ENCODE assay signal across 16 cellular contexts in the genomic region with DNA sequence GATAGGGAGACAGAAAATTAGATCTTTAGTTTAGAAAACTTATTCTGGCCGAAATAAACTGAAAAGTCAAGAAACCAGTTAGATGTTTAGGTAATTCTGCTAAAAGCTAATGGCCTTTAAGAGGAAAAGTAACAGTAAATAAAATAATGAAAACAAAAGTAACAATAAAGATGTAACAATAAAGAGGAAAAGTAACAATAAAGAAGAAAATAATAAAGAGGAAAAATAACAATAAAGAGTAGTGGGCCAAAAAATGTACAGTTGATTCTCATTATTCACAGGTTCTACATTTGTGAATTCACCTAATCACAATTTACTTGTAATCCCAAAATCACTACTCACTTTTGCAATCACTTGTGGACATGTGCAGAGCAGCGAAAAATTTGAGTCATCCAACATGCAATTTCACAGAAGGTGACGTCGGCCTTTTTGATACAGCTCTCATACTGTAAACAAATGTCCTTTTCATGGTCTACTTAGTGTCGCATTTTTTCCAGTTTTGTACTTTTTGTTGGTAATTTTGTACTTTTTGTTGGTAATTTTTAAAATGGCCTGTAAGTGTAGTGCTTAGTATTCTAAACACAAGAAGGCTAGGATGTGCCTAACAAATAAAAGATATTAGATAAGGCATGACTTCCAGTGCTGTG. TPM values are rescaled to one million over a fixed set of nuclear protein-coding genes. Genes with fewer than 3 reads are reported as not detected.
DNase-seq lines count a peak whose midpoint lies in the region; ATAC-seq and TF ChIP-seq lines count a peak whose summit lies in the region.
"Had no signal": no experiment of that assay in that cellular context is flagged by ENCODE, and none has a peak within 500 bp of the region (broad histone marks: within the 10 kb centered on the region; RNA-seq: fewer than 3 reads in every experiment).

No MANE protein-coding gene starts in this region.

- ATAC-seq in GM18511 (IDR thresholded peaks at IDR 0.05; ENCODE audit: unreplicated experiment): no peak
- ATAC-seq: left colon had no signal

- peak overlapping the region; percentile 67 for H3K4me3 Mint-ChIP-seq in activated naive CD4-positive, alpha-beta T cell treated with anti-CD3 and anti-CD28 coated beads, Interleukin-2, amount 50 U/mL, for 24 hours
- H3K4me3 Mint-ChIP-seq: brain, naive B cell had no signal

- H3K27me3 Mint-ChIP-seq in activated naive CD4-positive, alpha-beta T cell treated with anti-CD3 and anti-CD28 coated beads, Interleukin-2, amount 50 U/mL, for 24 hours: no peaks in the 10 kb centered on the region
- H3K27me3 Mint-ChIP-seq: brain, naive B cell had no signal

- POLR2A ChIA-PET in OCI-LY7 (lab: Charles Lee): interaction anchor here (0.6 kb wide), 1 partner anchor 594 kb away, joined by 3 read pairs; no protein-coding TSS in a partner anchor

- no peaks in the 10 kb centered on the region for H3K27me3 ChIP-seq in KMS-11 (ENCODE audit: insufficient read depth, low read depth)
- H3K27me3 ChIP-seq: Peyer's patch, right atrium auricular region had no signal

- no TSS peak for BruUV-seq in OCI-LY7 (replicated peaks; lab: Mats Ljungman, UMichigan)

- peaks cover 26% of the 10 kb centered on the region; the same call in 1 of the 2 replicates for H3K79me2 ChIP-seq in KMS-11 (ENCODE audit: insufficient read depth, low read depth)
- peaks cover 27% of the 10 kb centered on the region for H3K79me2 ChIP-seq in OCI-LY7 (ENCODE audit: insufficient read depth, low read depth, low read length)

- intact Hi-C loops in OCI-LY7 (cut with micrococcal nuclease; ENCODE audit: unreplicated experiment): no loop called here

- H3K4me3 ChIP-seq in KMS-11 (IDR thresholded peaks at IDR 0.05; ENCODE audit: insufficient read depth, low read depth, low read length): no peak overlapping the region
- H3K4me3 ChIP-seq in fibroblast of villous mesenchyme (ENCODE audit: low read depth, low read length): no peak overlapping the region
- no peak overlapping the region for H3K4me3 ChIP-seq in OCI-LY7 (ENCODE audit: low read depth, low read length, poor library complexity, severe bottlenecking)
- H3K4me3 ChIP-seq: Peyer's patch, right atrium auricular region, thoracic aorta had no signal

- peaks cover 4% of the 10 kb centered on the region; the same call in 1 of the 2 replicates for H4K20me1 ChIP-seq in KMS-11 (ENCODE audit: insufficient read depth)
- H4K20me1 ChIP-seq in OCI-LY7 (ENCODE audit: insufficient read depth, low read length): 0 out of 2 replicates have a peak, but pooled peaks cover 1% of the 10 kb centered on the region

- no peak overlapping the region for H2AFZ ChIP-seq in KMS-11 (ENCODE audit: low read depth)
- H2AFZ ChIP-seq in OCI-LY7 (ENCODE audit: low read length): no peak overlapping the region

- H3K9me3 Mint-ChIP-seq in activated naive CD4-positive, alpha-beta T cell treated with anti-CD3 and anti-CD28 coated beads, Interleukin-2, amount 50 U/mL, for 24 hours: no peaks in the 10 kb centered on the region
- H3K9me3 Mint-ChIP-seq: brain, naive B cell had no signal

- H3K4me1 ChIP-seq in KMS-11 (ENCODE audit: low read depth, poor library complexity, severe bottlenecking): peaks cover 50% of the 10 kb centered on the region
- no peaks in the 10 kb centered on the region for H3K4me1 ChIP-seq in OCI-LY7 (ENCODE audit: insufficient read depth, low read length, poor library complexity, severe bottlenecking)
- H3K4me1 ChIP-seq: Peyer's patch, right atrium auricular region had no signal

- DNase-seq in EH (ENCODE audit: low read depth) (peak; percentile 11), fibroblast of villous mesenchyme (ENCODE audit: low read depth) (peak; percentile 30), OCI-LY7 (ENCODE audit: low spot score) (no peak), NCI-H1436 treated with DMSO at 0.1 percent for 48 hours (lab: John Stamatoyannopoulos, UW) (no peak)
- DNase-seq: COR-L47, head of caudate nucleus, left colon, naive B cell, NCI-H446 treated with DMSO at 0.1 percent for 48 hours, Peyer's patch had no signal

- H3K9ac ChIP-seq in KMS-11: no peak overlapping the region

- H3K4me2 ChIP-seq in KMS-11: peak overlapping the region; percentile 17
- no peak overlapping the region for H3K4me2 ChIP-seq in OCI-LY7 (ENCODE audit: low read length)

- TF ChIP-seq CTCF in KMS-11 (conservative IDR thresholded peaks at IDR 0.05; ENCODE audit: low read depth, low read length) (no peak), fibroblast of villous mesenchyme (IDR thresholded peaks at IDR 0.05; ENCODE audit: insufficient read depth, low read depth, low read length) (no peak), OCI-LY7 (conservative IDR thresholded peaks at IDR 0.05; ENCODE audit: low read length) (no peak)

- H3K36me3 ChIP-seq in KMS-11 (ENCODE audit: insufficient read depth): peaks cover 7% of the 10 kb centered on the region; the same call in 1 of the 2 replicates
- peaks cover 76% of the 10 kb centered on the region for H3K36me3 ChIP-seq in OCI-LY7 (ENCODE audit: insufficient read depth, low read length)
- H3K36me3 ChIP-seq: right atrium auricular region, thoracic aorta had no signal

- no peaks in the 10 kb centered on the region for H3K9me3 ChIP-seq in OCI-LY7 (ENCODE audit: low read length)
- H3K9me3 ChIP-seq: Peyer's patch, right atrium auricular region, thoracic aorta had no signal

- peak overlapping the region; percentile 76 for H3K27ac Mint-ChIP-seq in activated naive CD4-positive, alpha-beta T cell treated with anti-CD3 and anti-CD28 coated beads, Interleukin-2, amount 50 U/mL, for 24 hours
- H3K27ac Mint-ChIP-seq: brain had no signal

- H3K4me1 Mint-ChIP-seq in activated naive CD4-positive, alpha-beta T cell treated with anti-CD3 and anti-CD28 coated beads, Interleukin-2, amount 50 U/mL, for 24 hours: peaks cover 75% of the 10 kb centered on the region

- CTCF ChIA-PET in OCI-LY7 (lab: Charles Lee; ENCODE audit: unreplicated experiment): no interaction called here

- H3K27ac ChIP-seq in KMS-11 (no peak overlapping the region; the same call in 1 of the 2 replicates), OCI-LY7 (ENCODE audit: low read depth, low read length, poor library complexity, severe bottlenecking) (no peak overlapping the region)
- H3K27ac ChIP-seq: Peyer's patch, right atrium auricular region, thoracic aorta had no signal

- no peaks in the 10 kb centered on the region for H3K9me2 ChIP-seq in OCI-LY7 (ENCODE audit: insufficient read depth, low read length)

- H3K36me3 Mint-ChIP-seq in activated naive CD4-positive, alpha-beta T cell treated with anti-CD3 and anti-CD28 coated beads, Interleukin-2, amount 50 U/mL, for 24 hours: peaks cover 34% of the 10 kb centered on the region

RNA-seq across cellular contexts. Expression of gene HBS1L, which starts 24.0 kb away (rescaled TPM):
- total RNA-seq in fibroblast of villous mesenchyme: 76.7 and 114 TPM in 2 replicates
- 82.9 and 95.4 TPM in 2 replicates for total RNA-seq in OCI-LY7 (2014; rRNA removed; shearing (Covaris generic))
- total RNA-seq in OCI-LY7 (2022): 93.1 and 94.9 TPM in 2 replicates

Comparison
In these comparisons a context has a peak if more than half of its experiments do, and no peak if none do; other contexts are left out.
1. DNase-seq: peak in EH (single experiment) and fibroblast of villous mesenchyme (single experiment); none in OCI-LY7 (single experiment) and NCI-H1436 treated with DMSO at 0.1 percent for 48 hours (single experiment).